Comparison of ENCODE assay signal across 17 cellular contexts in the genomic region with DNA sequence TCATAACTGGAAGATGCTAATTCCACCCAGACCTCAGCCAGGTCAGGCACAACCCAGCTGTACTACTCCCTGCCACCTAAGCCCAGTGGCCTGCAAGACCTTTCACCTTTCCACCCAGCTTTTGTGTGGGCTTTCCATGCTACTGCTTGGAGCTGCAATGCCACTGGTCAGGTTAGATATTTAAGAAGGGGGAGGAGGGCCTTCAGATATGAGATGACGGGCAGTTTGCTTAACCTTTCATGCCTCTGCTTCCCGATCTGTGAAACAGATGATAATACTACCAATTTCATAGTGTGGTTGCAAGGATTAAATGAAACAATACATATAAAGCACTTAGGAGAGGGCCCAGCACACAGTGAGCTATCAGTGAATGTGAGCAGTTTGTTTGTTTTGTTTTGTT. TPM values are rescaled to one million over a fixed set of nuclear protein-coding genes. Genes with fewer than 3 reads are reported as not detected.
DNase-seq lines count a peak whose midpoint lies in the region; ATAC-seq and TF ChIP-seq lines count a peak whose summit lies in the region.
"Had no signal": no experiment of that assay in that cellular context is flagged by ENCODE, and none has a peak within 500 bp of the region (broad histone marks: within the 10 kb centered on the region; RNA-seq: fewer than 3 reads in every experiment).

No MANE protein-coding gene starts in this region.

- no peaks in the 10 kb centered on the region for H3K9me3 ChIP-seq in H9 (ENCODE audit: control insufficient read depth, low read depth, low read length)
- H3K9me3 ChIP-seq in Panc1 (ENCODE audit: control insufficient read depth, insufficient read depth, low read depth, low read length): no peaks in the 10 kb centered on the region
- H3K9me3 ChIP-seq in neural progenitor cell (ENCODE audit: low read depth): no peaks in the 10 kb centered on the region
- H3K9me3 ChIP-seq in adrenal gland (replicated peaks in 1 of 3): no peaks in the 10 kb centered on the region
- H3K9me3 ChIP-seq: HAP-1 had no signal

- TF ChIP-seq CTCF in H9 (conservative IDR thresholded peaks at IDR 0.05) (no peak), Panc1 (IDR thresholded peaks at IDR 0.05) (no peak), neural progenitor cell (IDR thresholded peaks at IDR 0.05) (no peak), adrenal gland (IDR thresholded peaks at IDR 0.05) (no peak)

- intact Hi-C loops in Panc1 (cut with micrococcal nuclease; ENCODE audit: unreplicated experiment): no loop called here
- intact Hi-C loops in adrenal gland (cut with DNase I): no loop called here

- H2BK12ac ChIP-seq in H9 (ENCODE audit: insufficient read length, low read depth, low read length): no peak overlapping the region

- no peak overlapping the region for H4K91ac ChIP-seq in H9 (ENCODE audit: insufficient read length, low read depth, low read length)

- in situ Hi-C loops in Panc1 (cut with HindIII; ENCODE audit: low pct_unique_long_range_greater_than_20kb, low sequenced_read_pairs): no loop called here

- H2AFZ ChIP-seq in H9 (ENCODE audit: low read length): no peak overlapping the region
- H2AFZ ChIP-seq in neural progenitor cell (replicated peaks): no peak overlapping the region

- H2BK15ac ChIP-seq in H9 (ENCODE audit: low read depth, low read length): no peak overlapping the region

- no peak overlapping the region for H3T11ph ChIP-seq in H9 (ENCODE audit: low read length)

- POLR2A ChIA-PET in Panc1 (lab: Charles Lee): no interaction called here

- no peak for TF ChIP-seq POLR2A in adrenal gland (IDR thresholded peaks at IDR 0.05)

- H3K4me3 ChIP-seq in Panc1 (ENCODE audit: low read depth in 2 of 2, low read length in 2 of 2) (no peak overlapping the region), neural progenitor cell (no peak overlapping the region), adrenal gland (no peak overlapping the region)
- H3K4me3 ChIP-seq: GM12878, HAP-1 had no signal

- no peaks in the 10 kb centered on the region for H3K79me2 ChIP-seq in H9 (ENCODE audit: insufficient read depth, low read length)
- peaks cover 23% of the 10 kb centered on the region for H3K79me2 ChIP-seq in neural progenitor cell (ENCODE audit: low read depth)

- H3K4me1 Mint-ChIP-seq in H9: peaks cover 3 to 16% of the 10 kb centered on the region in 2 experiments; a peak in 3 of 4 replicates
- H3K4me1 Mint-ChIP-seq in neural progenitor cell: peaks cover 20% of the 10 kb centered on the region
- H3K4me1 Mint-ChIP-seq: CD4-positive, alpha-beta memory T cell had no signal

- no peak overlapping the region for H3K56ac ChIP-seq in H9 (ENCODE audit: insufficient read length, low read depth, low read length)

- H3K36me3 Mint-ChIP-seq in H9 (ENCODE audit: insufficient read depth in 1 of 3, low read depth in 3 of 3): no peaks in the 10 kb centered on the region
- H3K36me3 Mint-ChIP-seq in neural progenitor cell: no peaks in the 10 kb centered on the region
- H3K36me3 Mint-ChIP-seq: CD4-positive, alpha-beta memory T cell had no signal

- H4K5ac ChIP-seq in H9 (ENCODE audit: insufficient read length, low read depth, low read length): no peak overlapping the region

- no peak overlapping the region for H3K14ac ChIP-seq in H9 (ENCODE audit: insufficient read depth, low read length)

- no peak overlapping the region for H3K4ac ChIP-seq in H9 (ENCODE audit: low read depth, low read length)

- H3K27me3 ChIP-seq in H9 (ENCODE audit: insufficient read depth, low read length) (no peaks in the 10 kb centered on the region), Panc1 (ENCODE audit: control insufficient read depth, insufficient read depth, low read length) (no peaks in the 10 kb centered on the region), neural progenitor cell (no peaks in the 10 kb centered on the region), adrenal gland (no peaks in the 10 kb centered on the region)

- peak overlapping the region in 2 of 3 experiments; percentile 7 to 35; a peak in 2 of 7 replicates for H3K27ac Mint-ChIP-seq in H9
- peak overlapping the region; percentile 65 for H3K27ac Mint-ChIP-seq in neural progenitor cell
- H3K27ac Mint-ChIP-seq: CD4-positive, alpha-beta memory T cell; HFFc6 had no signal

- H3K4me1 ChIP-seq in H9 (ENCODE audit: insufficient read depth, low read length) (no peaks in the 10 kb centered on the region), Panc1 (ENCODE audit: control insufficient read depth, insufficient read depth, low read length) (no peaks in the 10 kb centered on the region), neural progenitor cell (peaks cover 30% of the 10 kb centered on the region), adrenal gland (replicated peaks in 1 of 2) (no peaks in the 10 kb centered on the region)
- H3K4me1 ChIP-seq: HAP-1 had no signal

- H3K27ac ChIP-seq in H9 (ENCODE audit: insufficient read length, low read depth, low read length): no peak overlapping the region
- H3K27ac ChIP-seq in Panc1 (ENCODE audit: low read length): no peak overlapping the region
- H3K27ac ChIP-seq in neural progenitor cell: peak overlapping the region; percentile 48
- H3K27ac ChIP-seq in adrenal gland: no peak overlapping the region

- no peaks in the 10 kb centered on the region for H3K23me2 ChIP-seq in H9 (ENCODE audit: insufficient read length, low read depth, low read length, poor library complexity, severe bottlenecking)

- no peak overlapping the region for H3K18ac ChIP-seq in H9 (ENCODE audit: insufficient read length, low read depth, low read length)

- H2AK5ac ChIP-seq in H9 (ENCODE audit: insufficient read length, low read length): no peak overlapping the region

- no peak overlapping the region for H3K23ac ChIP-seq in H9 (ENCODE audit: insufficient read length, low read depth, low read length)

- no peak for DNase-seq in H9
- no peak for DNase-seq in Panc1 (ENCODE audit: low read depth, low spot score)
- peak; percentile 36 for DNase-seq in left kidney (ENCODE audit: low read depth, low spot score)
- DNase-seq in neural progenitor cell (ENCODE audit: low spot score): no peak
- no peak for DNase-seq in activated effector memory CD4-positive, alpha-beta T cell treated with anti-CD3 and anti-CD28 coated beads, Interleukin-2, amount 50 U/mL, for 16 hours
- no peak for DNase-seq in adrenal gland
- no peak for DNase-seq in NCI-H1436 treated with DMSO at 0.1 percent for 48 hours (lab: John Stamatoyannopoulos, UW)
- DNase-seq: C1 segment of cervical spinal cord; Calu3; CD4-positive, alpha-beta memory T cell; COR-L47; DMS53; DND-41; HFFc6 had no signal

- WGBS in H9 (ENCODE audit: extremely low coverage, insufficient read length, low lambda C conversion rate): no CpG with 5 or more reads among the region's 2 CpGs
- 85 to 100% (median 98%) methylated on average over 2 of the region's 2 CpGs for WGBS in adrenal gland, 4 donors

- H3K27me3 Mint-ChIP-seq in H9 (ENCODE audit: low read depth): no peaks in the 10 kb centered on the region
- peaks cover 6% of the 10 kb centered on the region for H3K27me3 Mint-ChIP-seq in neural progenitor cell (ENCODE audit: insufficient read depth, low read depth)
- H3K27me3 Mint-ChIP-seq: CD4-positive, alpha-beta memory T cell had no signal

- H3K4me2 ChIP-seq in H9 (ENCODE audit: insufficient read depth, insufficient read length, low read length) (no peak overlapping the region), neural progenitor cell (no peak overlapping the region)

- BruUV-seq in Panc1 (replicated peaks; lab: Mats Ljungman, UMichigan): no TSS peak

- ATAC-seq in Panc1: peak; percentile 51; the same call in 1 of the 2 replicates
- ATAC-seq: GM12878 had no signal

- H4K20me1 ChIP-seq in H9 (ENCODE audit: control insufficient read depth, insufficient read depth, insufficient read length) (no peaks in the 10 kb centered on the region), neural progenitor cell (ENCODE audit: low read depth) (no peaks in the 10 kb centered on the region)

- H3K36me3 ChIP-seq in Panc1 (ENCODE audit: control insufficient read depth, insufficient read depth, low read length): no peaks in the 10 kb centered on the region
- no peaks in the 10 kb centered on the region for H3K36me3 ChIP-seq in neural progenitor cell
- no peaks in the 10 kb centered on the region for H3K36me3 ChIP-seq in adrenal gland (replicated peaks in 1 of 2)
- H3K36me3 ChIP-seq: HAP-1 had no signal

- no peak overlapping the region for H2BK120ac ChIP-seq in H9 (ENCODE audit: low read depth, low read length, poor library complexity, severe bottlenecking)

- H3K4me3 Mint-ChIP-seq in H9 (no peak overlapping the region), neural progenitor cell (no peak overlapping the region)
- H3K4me3 Mint-ChIP-seq: CD4-positive, alpha-beta memory T cell; HFFc6 had no signal

- CTCF ChIA-PET in Panc1 (lab: Charles Lee): no interaction called here

- H2BK5ac ChIP-seq in H9 (ENCODE audit: insufficient read length, low read length): no peak overlapping the region

- H4K8ac ChIP-seq in H9 (replicated peaks; ENCODE audit: insufficient read length, low read depth, low read length): no peak overlapping the region

- H2BK20ac ChIP-seq in H9 (ENCODE audit: low read depth, low read length, poor library complexity, severe bottlenecking): no peak overlapping the region

- no peaks in the 10 kb centered on the region; a peak in 2 of 5 replicates for H3K9me3 Mint-ChIP-seq in H9
- H3K9me3 Mint-ChIP-seq in neural progenitor cell: peaks cover 5% of the 10 kb centered on the region
- H3K9me3 Mint-ChIP-seq: HFFc6 had no signal

- H3F3A ChIP-seq in neural progenitor cell (ENCODE audit: low read depth): peaks cover 4% of the 10 kb centered on the region

- no peak overlapping the region for H3K9ac ChIP-seq in H9 (ENCODE audit: extremely low read depth, insufficient read length, low read length)
- H3K9ac ChIP-seq in neural progenitor cell: no peak overlapping the region

- no peaks in the 10 kb centered on the region for H3K79me1 ChIP-seq in H9 (ENCODE audit: insufficient read depth, low read depth, low read length, poor library complexity, severe bottlenecking)

RNA-seq across cellular contexts. Expression of a gene that starts 20.9 kb away (rescaled TPM):
- total RNA-seq in H9 (2021): 5.8 and 5.9 TPM in 2 replicates
- total RNA-seq in Panc1 (2021; ENCODE audit: unreplicated experiment): 5.8 TPM
- 2.2 TPM for polyA plus RNA-seq in Panc1 (2012; ENCODE audit: insufficient read length)
- 35.9 and 53.9 TPM in 2 replicates for total RNA-seq in neural progenitor cell (ENCODE audit: low replicate concordance)
- 10 to 100 TPM in 5 of 8 donors, 1 to 10 TPM in 3; 4.8 to 16.5 (median 11.1) TPM for total RNA-seq in adrenal gland
- polyA plus RNA-seq in adrenal gland: 10 to 100 TPM in 1 of 3 donors, 1 to 10 TPM in 2; 7.2 to 11.9 (median 7.8) TPM
- polyA plus RNA-seq: BJ had no signal

RNA-seq across cellular contexts. Expression of a gene that starts 52.8 kb away (rescaled TPM):
- 50.2 and 50.7 TPM in 2 replicates for total RNA-seq in H9 (2021)
- 46.9 TPM for total RNA-seq in Panc1 (2021; ENCODE audit: unreplicated experiment)
- polyA plus RNA-seq in Panc1 (2012; ENCODE audit: insufficient read length): 33.3 TPM
- 75.2 and 110 TPM in 2 replicates for total RNA-seq in neural progenitor cell (ENCODE audit: low replicate concordance)
- 10 to 100 TPM; 14.2 to 35.7 (median 30.9) TPM for total RNA-seq in adrenal gland
- 10 to 100 TPM; 13.3 to 44.4 (median 18.7) TPM for polyA plus RNA-seq in adrenal gland
